12 cellular contexts compared by ENCODE assay signal in genomic region chr2:99725810-99726209, GRCh38.
DNase-seq lines count a peak whose midpoint lies in the region; FAIRE-seq and TF ChIP-seq lines count a peak whose summit lies in the region.
"Had no signal": no experiment of that assay in that cellular context is flagged by ENCODE, and none has a peak within 500 bp of the region (broad histone marks: within the 10 kb centered on the region; RNA-seq: fewer than 3 reads in every experiment).

No MANE protein-coding gene starts in this region.

- no peak overlapping the region for H4K5ac ChIP-seq in mesendoderm (ENCODE audit: low read length)

- H3K4me3 ChIP-seq in WI38 (ENCODE audit: low read depth, low read length) (no peak overlapping the region), mesendoderm (ENCODE audit: low read length) (no peak overlapping the region)

- no peak overlapping the region for H3K4me2 ChIP-seq in mesendoderm (ENCODE audit: low read length)

- no peak overlapping the region for H3K9ac ChIP-seq in mesendoderm (ENCODE audit: low read length)

- H3K23ac ChIP-seq in mesendoderm (ENCODE audit: low read length) = no peak overlapping the region

- TF ChIP-seq CTCF in 22Rv1 (IDR thresholded peaks at IDR 0.05) (peak; percentile 11; the same call in 1 of the 2 replicates), WI38 (IDR thresholded peaks at IDR 0.05; ENCODE audit: low read depth, low read length) (peak; percentile 35; the same call in 1 of the 2 replicates)

- H3K27ac ChIP-seq in 22Rv1 = no peak overlapping the region
- no peak overlapping the region for H3K27ac ChIP-seq in mesendoderm (ENCODE audit: low read depth, low read length)

- no peak overlapping the region for H2BK120ac ChIP-seq in mesendoderm (ENCODE audit: low read depth, low read length)

- no peak overlapping the region for H2BK5ac ChIP-seq in mesendoderm (ENCODE audit: low read length)

- H2AK5ac ChIP-seq in mesendoderm (ENCODE audit: low read length) = no peak overlapping the region

- FAIRE-seq in frontal cortex (lab: Jason Lieb, UNC) = peak; percentile 84
- FAIRE-seq: urothelium cell line had no signal

- no peak overlapping the region for H2BK15ac ChIP-seq in mesendoderm (replicated peaks; ENCODE audit: low read depth)

- H3K27me3 ChIP-seq in mesendoderm (ENCODE audit: insufficient read depth, low read length, poor library complexity) = no peaks in the 10 kb centered on the region

- DNase-seq in ELR (ENCODE audit: low read depth) (peak; percentile 45), frontal cortex (ENCODE audit: low spot score in 2 of 2) (no peak), mesendoderm (no peak), T-helper 9 cell (no peak), epidermal melanocyte (ENCODE audit: insufficient read length, low spot score) (no peak)
- no peak for DNase-seq in activated T-cell treated with anti-CD3 and anti-CD28 coated beads, Interleukin-2, amount 50 U/mL, for 48 hours
- DNase-seq: activated naive CD8-positive, alpha-beta T cell treated with anti-CD3 and anti-CD28 coated beads, Interleukin-2, amount 50 U/mL, for 24 hours; C1 segment of cervical spinal cord; NK-92 treated with Interleukin-12 subunit alpha and Interleukin-12 subunit beta, amount 100 ng/mL, for 24 hours had no signal

- H3K36me3 ChIP-seq in mesendoderm (ENCODE audit: control insufficient read depth, insufficient read depth, low read length) = no peaks in the 10 kb centered on the region

- H3K18ac ChIP-seq in mesendoderm (ENCODE audit: low read length) = no peak overlapping the region

- no peaks in the 10 kb centered on the region for H3K79me1 ChIP-seq in mesendoderm (ENCODE audit: low read length)

- H3K4ac ChIP-seq in mesendoderm (ENCODE audit: low read depth, low read length) = no peak overlapping the region

- H3K56ac ChIP-seq in mesendoderm (ENCODE audit: low read length) = no peak overlapping the region

- no peak overlapping the region for H4K8ac ChIP-seq in mesendoderm (ENCODE audit: low read depth, low read length)

- H3K79me2 ChIP-seq in mesendoderm (ENCODE audit: control insufficient read depth, insufficient read depth, low read length) = no peaks in the 10 kb centered on the region

- H3K4me1 ChIP-seq in mesendoderm (ENCODE audit: control insufficient read depth, low read depth, low read length) = no peaks in the 10 kb centered on the region
